15 cellular contexts compared by ENCODE assay signal in genomic region chr14:32193532-32193931, GRCh38. TPM values are rescaled to one million over a fixed set of nuclear protein-coding genes. Genes with fewer than 3 reads are reported as not detected.
DNase-seq lines count a peak whose midpoint lies in the region; ATAC-seq and TF ChIP-seq lines count a peak whose summit lies in the region.
"Had no signal": no experiment of that assay in that cellular context is flagged by ENCODE, and none has a peak within 500 bp of the region (broad histone marks: within the 10 kb centered on the region; RNA-seq: fewer than 3 reads in every experiment).

No MANE protein-coding gene starts in this region.

- no peak overlapping the region for H3K4me3 Mint-ChIP-seq in activated CD8-positive, alpha-beta T cell treated with anti-CD3 and anti-CD28 coated beads for 36 hours
- H3K4me3 Mint-ChIP-seq in activated CD8-positive, alpha-beta T cell treated with anti-CD3 and anti-CD28 coated beads, Interleukin-2, amount 10 ng/mL, durations not matched to agents 7 days and 5 days = no peak overlapping the region
- no peak overlapping the region for H3K4me3 Mint-ChIP-seq in activated naive CD4-positive, alpha-beta T cell treated with anti-CD3 and anti-CD28 coated beads for 36 hours
- no peak overlapping the region for H3K4me3 Mint-ChIP-seq in stimulated activated effector memory CD8-positive, alpha-beta T cell treated with anti-CD3 and anti-CD28 coated beads, Interleukin-12 subunit alpha, Interleukin-12 subunit beta, amount 100 ng/mL, for 72 hours
- H3K4me3 Mint-ChIP-seq: B cell; CD8-positive, alpha-beta T cell; GM23338 had no signal

- DNase-seq in activated CD8-positive, alpha-beta T cell treated with anti-CD3 and anti-CD28 coated beads for 36 hours = no peak
- no peak for DNase-seq in activated CD8-positive, alpha-beta T cell treated with anti-CD3 and anti-CD28 coated beads, Interleukin-2, amount 10 ng/mL, durations not matched to agents 7 days and 5 days
- no peak for DNase-seq in activated naive CD4-positive, alpha-beta T cell treated with anti-CD3 and anti-CD28 coated beads for 36 hours
- no peak for DNase-seq in activated naive CD4-positive, alpha-beta T cell treated with anti-CD3 and anti-CD28 coated beads, Interleukin-2, amount 50 U/mL, for 16 hours
- no peak for DNase-seq in stimulated activated effector memory CD8-positive, alpha-beta T cell treated with anti-CD3 and anti-CD28 coated beads, Interleukin-12 subunit alpha, Interleukin-12 subunit beta, amount 100 ng/mL, for 72 hours (ENCODE audit: low spot score in 2 of 2)
- DNase-seq: Calu3; CD8-positive, alpha-beta T cell; DMS79 treated with DMSO at 0.1 percent for 48 hours; GF-D8; HCEC 1CT had no signal

- CTCF ChIA-PET in activated CD8-positive, alpha-beta T cell treated with anti-CD3 and anti-CD28 coated beads for 36 hours (lab: Charles Lee) = no interaction called here
- CTCF ChIA-PET in activated CD8-positive, alpha-beta T cell treated with anti-CD3 and anti-CD28 coated beads, Interleukin-2, amount 10 ng/mL, durations not matched to agents 7 days and 5 days (lab: Charles Lee) = no interaction called here
- CTCF ChIA-PET in activated naive CD4-positive, alpha-beta T cell treated with anti-CD3 and anti-CD28 coated beads for 36 hours (lab: Charles Lee) = interaction anchor here (0.6 kb wide), 2 partner anchors 15 to 113 kb away, joined by 3 read pairs; no protein-coding TSS in a partner anchor

- POLR2A ChIA-PET in activated CD8-positive, alpha-beta T cell treated with anti-CD3 and anti-CD28 coated beads for 36 hours (lab: Charles Lee) = no interaction called here
- POLR2A ChIA-PET in activated CD8-positive, alpha-beta T cell treated with anti-CD3 and anti-CD28 coated beads, Interleukin-2, amount 10 ng/mL, durations not matched to agents 7 days and 5 days (lab: Charles Lee) = no interaction called here

- peaks cover 18% of the 10 kb centered on the region for H3K4me1 Mint-ChIP-seq in activated CD8-positive, alpha-beta T cell treated with anti-CD3 and anti-CD28 coated beads for 36 hours (ENCODE audit: low read depth)
- peaks cover 2% of the 10 kb centered on the region for H3K4me1 Mint-ChIP-seq in activated CD8-positive, alpha-beta T cell treated with anti-CD3 and anti-CD28 coated beads, Interleukin-2, amount 10 ng/mL, durations not matched to agents 7 days and 5 days (ENCODE audit: low read depth)
- peaks cover 16% of the 10 kb centered on the region for H3K4me1 Mint-ChIP-seq in activated naive CD4-positive, alpha-beta T cell treated with anti-CD3 and anti-CD28 coated beads for 36 hours (ENCODE audit: low read depth)
- no peaks in the 10 kb centered on the region for H3K4me1 Mint-ChIP-seq in stimulated activated effector memory CD8-positive, alpha-beta T cell treated with anti-CD3 and anti-CD28 coated beads, Interleukin-12 subunit alpha, Interleukin-12 subunit beta, amount 100 ng/mL, for 72 hours
- H3K4me1 Mint-ChIP-seq: GM23338 had no signal

- H3K27ac Mint-ChIP-seq in activated CD8-positive, alpha-beta T cell treated with anti-CD3 and anti-CD28 coated beads for 36 hours = peak overlapping the region; percentile 21
- no peak overlapping the region for H3K27ac Mint-ChIP-seq in activated CD8-positive, alpha-beta T cell treated with anti-CD3 and anti-CD28 coated beads, Interleukin-2, amount 10 ng/mL, durations not matched to agents 7 days and 5 days
- peak overlapping the region; percentile 32 for H3K27ac Mint-ChIP-seq in activated naive CD4-positive, alpha-beta T cell treated with anti-CD3 and anti-CD28 coated beads for 36 hours
- H3K27ac Mint-ChIP-seq in stimulated activated effector memory CD8-positive, alpha-beta T cell treated with anti-CD3 and anti-CD28 coated beads, Interleukin-12 subunit alpha, Interleukin-12 subunit beta, amount 100 ng/mL, for 72 hours = no peak overlapping the region
- H3K27ac Mint-ChIP-seq: B cell; CD8-positive, alpha-beta T cell; GM23338 had no signal

- TF ChIP-seq CTCF in activated CD8-positive, alpha-beta T cell treated with anti-CD3 and anti-CD28 coated beads for 36 hours (IDR thresholded peaks at IDR 0.05) = no peak

- intact Hi-C loops in activated CD8-positive, alpha-beta T cell treated with anti-CD3 and anti-CD28 coated beads for 36 hours (cut with micrococcal nuclease) = no loop called here
- intact Hi-C loops in activated naive CD4-positive, alpha-beta T cell treated with anti-CD3 and anti-CD28 coated beads for 36 hours (cut with micrococcal nuclease) = loop anchor here (1.0 to 2.0 kb wide), 3 partner anchors 10 to 255 kb away; partner anchors contain the start of gene RNU6-8

- ATAC-seq in activated CD8-positive, alpha-beta T cell treated with anti-CD3 and anti-CD28 coated beads for 36 hours = peak; percentile 58
- ATAC-seq in activated CD8-positive, alpha-beta T cell treated with anti-CD3 and anti-CD28 coated beads, Interleukin-2, amount 10 ng/mL, durations not matched to agents 7 days and 5 days = no peak
- peak; percentile 71 for ATAC-seq in stimulated activated effector memory CD8-positive, alpha-beta T cell treated with anti-CD3 and anti-CD28 coated beads, Interleukin-12 subunit alpha, Interleukin-12 subunit beta, amount 100 ng/mL, for 72 hours
- no peak for ATAC-seq in HG02973 (IDR thresholded peaks at IDR 0.05; ENCODE audit: unreplicated experiment)
- ATAC-seq: CD8-positive, alpha-beta T cell; GM23338 had no signal

- no peaks in the 10 kb centered on the region for H3K9me3 Mint-ChIP-seq in activated CD8-positive, alpha-beta T cell treated with anti-CD3 and anti-CD28 coated beads for 36 hours
- H3K9me3 Mint-ChIP-seq in activated CD8-positive, alpha-beta T cell treated with anti-CD3 and anti-CD28 coated beads, Interleukin-2, amount 10 ng/mL, durations not matched to agents 7 days and 5 days (ENCODE audit: insufficient read depth) = no peaks in the 10 kb centered on the region
- H3K9me3 Mint-ChIP-seq in activated naive CD4-positive, alpha-beta T cell treated with anti-CD3 and anti-CD28 coated beads for 36 hours = no peaks in the 10 kb centered on the region
- no peaks in the 10 kb centered on the region for H3K9me3 Mint-ChIP-seq in stimulated activated effector memory CD8-positive, alpha-beta T cell treated with anti-CD3 and anti-CD28 coated beads, Interleukin-12 subunit alpha, Interleukin-12 subunit beta, amount 100 ng/mL, for 72 hours
- H3K9me3 Mint-ChIP-seq: CD8-positive, alpha-beta T cell; GM23338 had no signal

- H3K36me3 Mint-ChIP-seq in activated CD8-positive, alpha-beta T cell treated with anti-CD3 and anti-CD28 coated beads for 36 hours (ENCODE audit: low read depth) = no peaks in the 10 kb centered on the region
- no peaks in the 10 kb centered on the region for H3K36me3 Mint-ChIP-seq in activated CD8-positive, alpha-beta T cell treated with anti-CD3 and anti-CD28 coated beads, Interleukin-2, amount 10 ng/mL, durations not matched to agents 7 days and 5 days (ENCODE audit: low read depth)
- no peaks in the 10 kb centered on the region for H3K36me3 Mint-ChIP-seq in activated naive CD4-positive, alpha-beta T cell treated with anti-CD3 and anti-CD28 coated beads for 36 hours (ENCODE audit: low read depth)
- H3K36me3 Mint-ChIP-seq in stimulated activated effector memory CD8-positive, alpha-beta T cell treated with anti-CD3 and anti-CD28 coated beads, Interleukin-12 subunit alpha, Interleukin-12 subunit beta, amount 100 ng/mL, for 72 hours = no peaks in the 10 kb centered on the region
- H3K36me3 Mint-ChIP-seq: CD8-positive, alpha-beta T cell had no signal

- peaks cover 4% of the 10 kb centered on the region for H3K27me3 Mint-ChIP-seq in activated CD8-positive, alpha-beta T cell treated with anti-CD3 and anti-CD28 coated beads for 36 hours
- H3K27me3 Mint-ChIP-seq in activated CD8-positive, alpha-beta T cell treated with anti-CD3 and anti-CD28 coated beads, Interleukin-2, amount 10 ng/mL, durations not matched to agents 7 days and 5 days (ENCODE audit: low read depth) = peaks cover 7% of the 10 kb centered on the region
- no peaks in the 10 kb centered on the region for H3K27me3 Mint-ChIP-seq in activated naive CD4-positive, alpha-beta T cell treated with anti-CD3 and anti-CD28 coated beads for 36 hours (ENCODE audit: low read depth)

RNA-seq across cellular contexts. Expression of gene RNU6-7, which starts 8.3 kb away (rescaled TPM):
- not detected for total RNA-seq in activated CD8-positive, alpha-beta T cell treated with anti-CD3 and anti-CD28 coated beads for 36 hours
- total RNA-seq in activated CD8-positive, alpha-beta T cell treated with anti-CD3 and anti-CD28 coated beads, Interleukin-2, amount 10 ng/mL, durations not matched to agents 7 days and 5 days = not detected
- not detected for total RNA-seq in activated naive CD4-positive, alpha-beta T cell treated with anti-CD3 and anti-CD28 coated beads for 36 hours
- total RNA-seq: A172; B cell; Calu3; CD8-positive, alpha-beta T cell; GM23338; HT1080 had no signal

RNA-seq across cellular contexts. Expression of gene RNU6-8, which starts 9.5 kb away (rescaled TPM):
- not detected for total RNA-seq in activated CD8-positive, alpha-beta T cell treated with anti-CD3 and anti-CD28 coated beads for 36 hours
- total RNA-seq in activated CD8-positive, alpha-beta T cell treated with anti-CD3 and anti-CD28 coated beads, Interleukin-2, amount 10 ng/mL, durations not matched to agents 7 days and 5 days = not detected
- total RNA-seq in activated naive CD4-positive, alpha-beta T cell treated with anti-CD3 and anti-CD28 coated beads for 36 hours = not detected
- total RNA-seq: A172; B cell; Calu3; CD8-positive, alpha-beta T cell; GM23338; HT1080 had no signal

Comparison
In these comparisons a context has a peak if more than half of its experiments do, and no peak if none do; other contexts are left out.
1. ATAC-seq: peak in activated CD8-positive, alpha-beta T cell treated with anti-CD3 and anti-CD28 coated beads for 36 hours (single experiment) and stimulated activated effector memory CD8-positive, alpha-beta T cell treated with anti-CD3 and anti-CD28 coated beads, Interleukin-12 subunit alpha, Interleukin-12 subunit beta, amount 100 ng/mL, for 72 hours (single experiment); none in activated CD8-positive, alpha-beta T cell treated with anti-CD3 and anti-CD28 coated beads, Interleukin-2, amount 10 ng/mL, durations not matched to agents 7 days and 5 days (single experiment) and HG02973 (single experiment).
2. H3K27ac Mint-ChIP-seq: peak in activated CD8-positive, alpha-beta T cell treated with anti-CD3 and anti-CD28 coated beads for 36 hours (single experiment) and activated naive CD4-positive, alpha-beta T cell treated with anti-CD3 and anti-CD28 coated beads for 36 hours (single experiment); none in activated CD8-positive, alpha-beta T cell treated with anti-CD3 and anti-CD28 coated beads, Interleukin-2, amount 10 ng/mL, durations not matched to agents 7 days and 5 days (single experiment) and stimulated activated effector memory CD8-positive, alpha-beta T cell treated with anti-CD3 and anti-CD28 coated beads, Interleukin-12 subunit alpha, Interleukin-12 subunit beta, amount 100 ng/mL, for 72 hours (single experiment).